Comparison of ENCODE assay signal across 25 cellular contexts in the genomic region with DNA sequence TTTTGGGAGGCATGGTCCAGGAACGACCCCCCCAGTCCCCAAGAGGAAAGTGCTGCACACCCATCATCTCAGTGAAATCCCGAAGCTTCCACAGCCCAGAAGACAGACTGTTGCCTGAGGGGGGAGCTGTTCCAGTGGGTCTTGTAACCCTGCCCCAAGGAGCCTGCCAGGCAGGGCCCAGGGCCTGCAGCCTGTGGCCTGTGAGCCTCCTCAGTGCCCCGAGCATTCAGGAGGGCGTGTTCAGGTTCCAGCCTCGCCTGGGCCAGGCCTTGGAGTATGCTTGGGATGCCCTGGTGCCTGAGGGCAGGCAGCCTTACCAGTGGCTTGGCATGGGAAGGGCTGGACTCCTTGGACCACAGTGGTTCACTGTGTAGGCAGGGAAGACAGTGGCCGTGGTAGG. TPM values are rescaled to one million over a fixed set of nuclear protein-coding genes. Genes with fewer than 3 reads are reported as not detected.
"Had no signal": no experiment of that assay in that cellular context is flagged by ENCODE, and none has a peak within 500 bp of the region (broad histone marks: within the 10 kb centered on the region; RNA-seq: fewer than 3 reads in every experiment).

No MANE protein-coding gene starts in this region.

- H3K27me3 ChIP-seq: tibial nerve had no signal

- H3K27ac Mint-ChIP-seq: progenitor cell of endocrine pancreas; stimulated activated naive CD8-positive, alpha-beta T cell treated with anti-CD3 and anti-CD28 coated beads, Interleukin-15, Interleukin-2, amounts not matched to agents 100 ng/mL and 50 ng/mL, for 24 hours had no signal

- H3K27me3 Mint-ChIP-seq: central memory CD8-positive, alpha-beta T cell; stimulated activated naive CD8-positive, alpha-beta T cell treated with anti-CD3 and anti-CD28 coated beads, Interleukin-15, Interleukin-2, amounts not matched to agents 100 ng/mL and 50 ng/mL, for 24 hours had no signal

- H3K4me1 Mint-ChIP-seq: central memory CD8-positive, alpha-beta T cell had no signal

- DNase-seq: activated CD4-positive, alpha-beta T cell treated with anti-CD3 and anti-CD28 coated beads, Interleukin-2, amount 50 U/mL, for 1 hour; activated CD4-positive, CD25-positive, alpha-beta regulatory T cell treated with anti-CD3 and anti-CD28 coated beads, Interleukin-2, amount 50 U/mL, for 72 hours; activated CD8-positive, alpha-beta memory T cell treated with anti-CD3 and anti-CD28 coated beads, Interleukin-2, amount 50 U/mL, for 4 hours; activated effector memory CD4-positive, alpha-beta T cell treated with Interleukin-2 at 50 U/mL for 16 hours; activated naive CD4-positive, alpha-beta T cell treated with anti-CD3 and anti-CD28 coated beads, Interleukin-2, amount 50 U/mL, for 16 hours; activated T-cell treated with anti-CD3 and anti-CD28 coated beads, Interleukin-2, amount 50 U/mL, for 48 hours; aorta; erythroblast; hypothalamus; kidney; left ventricle myocardium inferior; stimulated activated CD4-positive, alpha-beta T cell treated with anti-CD3 and anti-CD28 coated beads, Interleukin-12 subunit alpha, Interleukin-12 subunit beta, amount 100 ng/mL, for 4 hours; stimulated activated CD4-positive, alpha-beta T cell treated with anti-CD3 and anti-CD28 coated beads, Interleukin-1b, Interleukin-23, amount 100 ng/mL, for 48 hours; T1000 had no signal

- H3K27ac ChIP-seq: coronary artery, left ventricle myocardium inferior, tibial nerve had no signal

- H3K4me3 Mint-ChIP-seq: central memory CD8-positive, alpha-beta T cell; stimulated activated naive CD8-positive, alpha-beta T cell treated with anti-CD3 and anti-CD28 coated beads, Interleukin-15, Interleukin-2, amounts not matched to agents 100 ng/mL and 50 ng/mL, for 24 hours had no signal

- H3K9me3 ChIP-seq: left ventricle myocardium inferior, tibial nerve had no signal

- H3K9me3 Mint-ChIP-seq: central memory CD8-positive, alpha-beta T cell; stimulated activated naive CD8-positive, alpha-beta T cell treated with anti-CD3 and anti-CD28 coated beads, Interleukin-15, Interleukin-2, amounts not matched to agents 100 ng/mL and 50 ng/mL, for 24 hours had no signal

- H3K36me3 ChIP-seq: left ventricle myocardium inferior, tibial nerve had no signal

- H3K4me3 ChIP-seq: coronary artery, left ventricle myocardium inferior, tibial nerve had no signal

- FAIRE-seq: endometrium, frontal cortex, kidney, urothelium cell line had no signal

RNA-seq across cellular contexts. Expression of a gene that starts 18.0 kb away (rescaled TPM):
- total RNA-seq: aorta, frontal cortex, kidney, left ventricle myocardium inferior, mononuclear cell, osteoblast, progenitor cell of endocrine pancreas, tibial nerve had no signal
- polyA plus RNA-seq: aorta, neural cell had no signal
